In genomic region chr17:50289268-50289667, GRCh38 we compare ENCODE assay signal across 1 cellular context.
TF ChIP-seq lines count a peak whose summit lies in the region.

No MANE protein-coding gene starts in this region.

TF ChIP-seq in HepG2, 621 proteins besides CTCF, POLR2A, EP300 and RAD21:
- TF ChIP-seq MIER3 (CRISPR knock-in tag; IDR thresholded peaks at IDR 0.05; ENCODE audit: borderline replicate concordance) (no peak), AKNA (CRISPR knock-in tag; IDR thresholded peaks at IDR 0.05; ENCODE audit: borderline replicate concordance) (no peak), ARID5B (CRISPR knock-in tag; IDR thresholded peaks at IDR 0.05) (no peak), ZNF703 (CRISPR knock-in tag; IDR thresholded peaks at IDR 0.05; ENCODE audit: borderline replicate concordance) (no peak), ZNF644 (CRISPR knock-in tag; IDR thresholded peaks at IDR 0.05; ENCODE audit: low read depth) (no peak), ISX (CRISPR knock-in tag; conservative IDR thresholded peaks at IDR 0.05) (no peak), GFI1 (CRISPR knock-in tag; IDR thresholded peaks at IDR 0.05; ENCODE audit: borderline replicate concordance) (no peak), SRSF1 (optimal IDR thresholded peaks at IDR 0.05; ENCODE audit: low read depth, low read length) (no peak), RBM39 (IDR thresholded peaks at IDR 0.05; ENCODE audit: low read depth, low read length, poor library complexity, severe bottlenecking) (no peak)
